In genomic region chr17:38650653-38651173, GRCh38 we compare ENCODE assay signal across 10 cellular contexts. TPM values are rescaled to one million over a fixed set of nuclear protein-coding genes. Genes with fewer than 3 reads are reported as not detected.
DNase-seq lines count a peak whose midpoint lies in the region; ATAC-seq and TF ChIP-seq lines count a peak whose summit lies in the region.
"Not testable (repeated sequence)": the region's sequence is repeated elsewhere in the genome, so short reads cannot be mapped to it uniquely, and the experiment has no call there.
"Had no signal": no experiment of that assay in that cellular context is flagged by ENCODE, and none has a peak within 500 bp of the region (broad histone marks: within the 10 kb centered on the region; RNA-seq: fewer than 3 reads in every experiment).

No MANE protein-coding gene starts in this region.

- H3K27me3 ChIP-seq in DOHH2 (ENCODE audit: control insufficient read depth, low read length) = not testable (repeated sequence)
- H3K27me3 ChIP-seq in stomach = peaks cover 0 to 28% (median 18%) of the 10 kb centered on the region in 3 donors

- not testable (repeated sequence) for TF ChIP-seq POLR2A in stomach (IDR thresholded peaks at IDR 0.05)

- not testable (repeated sequence) for H3K9me2 ChIP-seq in DOHH2 (replicated peaks; ENCODE audit: control insufficient read depth, low read length)

- H3K27ac ChIP-seq in DOHH2 (ENCODE audit: low read depth, low read length) = peak overlapping the region; percentile 58
- H3K27ac ChIP-seq in stomach = not testable (repeated sequence)

- not testable (repeated sequence) for H3K4me3 ChIP-seq in DOHH2 (ENCODE audit: low read length); stomach

- not testable (repeated sequence) for H4K20me1 ChIP-seq in DOHH2 (ENCODE audit: control insufficient read depth, insufficient read depth, low read depth, low read length)

- not testable (repeated sequence) for DNase-seq in T-helper 17 cell
- peak; percentile 13 for DNase-seq in activated CD8-positive, alpha-beta memory T cell treated with anti-CD3 and anti-CD28 coated beads, Interleukin-2, amount 50 U/mL, for 48 hours
- DNase-seq in chondrocyte (ENCODE audit: low spot score) = peak; percentile 60
- DNase-seq in left lobe of liver (ENCODE audit: low spot score) = peak; percentile 12
- peak; percentile 8 for DNase-seq in posterior vena cava (ENCODE audit: low spot score)
- DNase-seq in stomach = peak; percentile 11

- H3K27me3 Mint-ChIP-seq in T-helper 17 cell (peaks cover 21% of the 10 kb centered on the region), chondrocyte (ENCODE audit: low read depth) (peaks cover 40% of the 10 kb centered on the region)

- intact Hi-C loops in posterior vena cava (cut with DNase I) = loop anchor here in 1 of 2 donors (5.0 kb wide), 1 partner anchor 38 kb away; no protein-coding TSS in a partner anchor
- intact Hi-C loops in stomach (cut with DNase I; ENCODE audit: low total_unique reads) = not testable (repeated sequence)

- H3K4me2 ChIP-seq in DOHH2 (ENCODE audit: low read length) = peak overlapping the region; percentile 69

- WGBS in stomach, 5 donors = 80 to 92% (median 91%) methylated on average over 11 of the region's 11 CpGs

- not testable (repeated sequence) for H3K36me3 ChIP-seq in DOHH2 (ENCODE audit: control insufficient read depth, low read length); stomach

- not testable (repeated sequence) for H3K4me1 Mint-ChIP-seq in T-helper 17 cell; chondrocyte (ENCODE audit: low read depth)

- not testable (repeated sequence) for H3K4me3 Mint-ChIP-seq in T-helper 17 cell; chondrocyte (ENCODE audit: unreplicated experiment)

- H3K9me3 ChIP-seq in DOHH2 (ENCODE audit: control insufficient read depth, insufficient read depth, low read length); T-helper 17 cell (ENCODE audit: control insufficient read depth, low read length, poor library complexity, severe bottlenecking); stomach: not testable (repeated sequence)

- ATAC-seq in T-helper 17 cell, left lobe of liver: not testable (repeated sequence)

- not testable (repeated sequence) for TF ChIP-seq EP300 in stomach (IDR thresholded peaks at IDR 0.05)

- not testable (repeated sequence) for H3K79me2 ChIP-seq in DOHH2 (ENCODE audit: control insufficient read depth, low read length)

- H3K9me3 Mint-ChIP-seq in chondrocyte (ENCODE audit: low read depth) = not testable (repeated sequence)

- H3F3A ChIP-seq in DOHH2 (ENCODE audit: control insufficient read depth, insufficient read depth) = peaks cover 11% of the 10 kb centered on the region

- H3K27ac Mint-ChIP-seq in T-helper 17 cell = peak overlapping the region; percentile 14
- not testable (repeated sequence) for H3K27ac Mint-ChIP-seq in chondrocyte (ENCODE audit: unreplicated experiment)

- H3K4me1 ChIP-seq in DOHH2 (ENCODE audit: control insufficient read depth, low read length) = peaks cover 60% of the 10 kb centered on the region
- H3K4me1 ChIP-seq in stomach = not testable (repeated sequence)

- TF ChIP-seq CTCF in DOHH2 (IDR thresholded peaks at IDR 0.05; ENCODE audit: low read depth, low read length, poor library complexity, severe bottlenecking); chondrocyte (IDR thresholded peaks at IDR 0.05); stomach (IDR thresholded peaks at IDR 0.05): not testable (repeated sequence)

- H3K36me3 Mint-ChIP-seq in T-helper 17 cell (ENCODE audit: low read depth); chondrocyte (ENCODE audit: low read depth): not testable (repeated sequence)

RNA-seq across cellular contexts. Expression of gene EPOP, which starts 24.0 kb away (rescaled TPM):
- total RNA-seq in T-helper 17 cell (1 to 10 TPM in 1 of 2 donors, under 1 TPM in 1; 0.60 to 1.1 TPM), chondrocyte (1.2 to 3.4 TPM (median 2.8 TPM) in 3 replicates), left lobe of liver (2.7 TPM), posterior vena cava (1 to 10 TPM; 1.6 to 2.6 TPM), stomach (under 1 TPM in 4 of 5 donors, not detected in 1; under 0.01 to 0.72 (median 0.57) TPM)
- 1 to 10 TPM in 2 of 3 donors, under 1 TPM in 1; 0.61 to 1.5 (median 1.1) TPM for polyA plus RNA-seq in stomach
- polyA plus RNA-seq: CD4-positive, alpha-beta memory T cell had no signal

RNA-seq across cellular contexts. Expression of gene SRCIN1, which starts 45.0 kb away (rescaled TPM):
- under 1 TPM; 0.26 to 0.52 TPM for total RNA-seq in T-helper 17 cell
- 0.30 to 0.51 TPM in 2 of 3 replicates, not detected in the other for total RNA-seq in chondrocyte
- total RNA-seq in left lobe of liver = 19.3 TPM
- total RNA-seq in posterior vena cava = 1 to 10 TPM in 1 of 2 donors, under 1 TPM in 1; 0.93 to 1.2 TPM
- total RNA-seq in stomach = 10 to 100 TPM in 2 of 5 donors, 1 to 10 TPM in 1, under 1 TPM in 2; 0.29 to 21.9 (median 1.1) TPM
- 1 to 10 TPM; 1.8 to 2.1 (median 1.9) TPM for polyA plus RNA-seq in stomach
- total RNA-seq: GM23248, HFFc6 had no signal
- polyA plus RNA-seq: CD4-positive, alpha-beta memory T cell; GM23248 had no signal

RNA-seq across cellular contexts. Expression of gene MLLT6, which starts 54.4 kb away (rescaled TPM):
- total RNA-seq in T-helper 17 cell (100 to 1,000 TPM; 304 to 334 TPM), chondrocyte (44.9 to 64.2 TPM (median 50.0 TPM) in 3 replicates), left lobe of liver (29.5 TPM), posterior vena cava (10 to 100 TPM; 79.7 to 82.4 TPM), stomach (100 to 1,000 TPM in 2 of 5 donors, 10 to 100 TPM in 3; 33.4 to 312 (median 81.7) TPM)
- 10 to 100 TPM; 26.0 to 36.0 (median 30.8) TPM for polyA plus RNA-seq in stomach
